ENCODE assay signal across 9 cellular contexts in genomic region chr10:80473692-80474596, GRCh38. TPM values are rescaled to one million over a fixed set of nuclear protein-coding genes. Genes with fewer than 3 reads are reported as not detected.
A peak's percentile ranks its signal among the peaks of the same experiment; 100 is the strongest.
DNase-seq lines count a peak whose midpoint lies in the region; TF ChIP-seq lines count a peak whose summit lies in the region.
"Had no signal": no experiment of that assay in that cellular context is flagged by ENCODE, and none has a peak within 500 bp of the region (broad histone marks: within the 10 kb centered on the region; RNA-seq: fewer than 3 reads in every experiment).

No MANE protein-coding gene starts in this region.

- H3K36me3 ChIP-seq in CD8-positive, alpha-beta memory T cell (ENCODE audit: insufficient read depth, low read length), result peaks cover 21% of the 10 kb centered on the region
- H3K36me3 ChIP-seq in PC-9 (ENCODE audit: low read depth), result peaks cover 66% of the 10 kb centered on the region
- H3K36me3 ChIP-seq in effector memory CD4-positive, alpha-beta T cell (ENCODE audit: control insufficient read depth, insufficient read depth, low read length), result peaks cover 29% of the 10 kb centered on the region
- H3K36me3 ChIP-seq in osteoblast (ENCODE audit: insufficient read depth, low read length), result peaks cover 4% of the 10 kb centered on the region

- H4K20me1 ChIP-seq in PC-9 (ENCODE audit: insufficient read depth) (no peaks in the 10 kb centered on the region), osteoblast (ENCODE audit: insufficient read depth, low read length) (peaks cover 10% of the 10 kb centered on the region)

- peaks cover 16 to 70% (median 22%) of the 10 kb centered on the region in 3 donors for H3K36me3 Mint-ChIP-seq in CD8-positive, alpha-beta memory T cell

- peaks cover 78% of the 10 kb centered on the region for H3K4me1 ChIP-seq in CD8-positive, alpha-beta memory T cell (ENCODE audit: insufficient read depth, low read length)
- H3K4me1 ChIP-seq in PC-9 (replicated peaks; ENCODE audit: insufficient read depth) (peaks cover 95% of the 10 kb centered on the region), osteoblast (ENCODE audit: insufficient read depth, low read length) (peaks cover 41% of the 10 kb centered on the region)
- peaks cover 66% of the 10 kb centered on the region for H3K4me1 ChIP-seq in effector memory CD4-positive, alpha-beta T cell (ENCODE audit: control insufficient read depth, insufficient read depth, low read length, poor library complexity, severe bottlenecking)

- no TSS peak for BruUV-seq in PC-9 (replicated peaks; lab: Mats Ljungman, UMichigan)

- H2AFZ ChIP-seq in PC-9, result no peak overlapping the region
- no peak overlapping the region for H2AFZ ChIP-seq in osteoblast (ENCODE audit: low read length)

- POLR2A ChIA-PET in CD8-positive, alpha-beta memory T cell (lab: Charles Lee), result interaction anchor here (0.6 to 1.5 kb wide), 4 partner anchors 10 to 1212 kb away, joined by 3 read pairs; no protein-coding TSS in a partner anchor
- POLR2A ChIA-PET in PC-9 (lab: Charles Lee; ENCODE audit: unreplicated experiment), result no interaction called here

- H3K9me3 ChIP-seq in CD8-positive, alpha-beta memory T cell (ENCODE audit: low read length), result no peaks in the 10 kb centered on the region
- H3K9me3 ChIP-seq in PC-9 (ENCODE audit: insufficient read depth, low read depth), result no peaks in the 10 kb centered on the region
- no peaks in the 10 kb centered on the region for H3K9me3 ChIP-seq in effector memory CD4-positive, alpha-beta T cell (ENCODE audit: control insufficient read depth, low read length)
- peaks cover 9% of the 10 kb centered on the region for H3K9me3 ChIP-seq in osteoblast (ENCODE audit: low read depth, low read length)

- H3K27ac ChIP-seq in CD8-positive, alpha-beta memory T cell (ENCODE audit: low read depth, low read length), result peak overlapping the region; percentile 39
- peak overlapping the region; percentile 91 for H3K27ac ChIP-seq in PC-9
- H3K27ac ChIP-seq in effector memory CD4-positive, alpha-beta T cell (ENCODE audit: insufficient read depth, low read length, poor library complexity, severe bottlenecking), result peak overlapping the region; percentile 72
- H3K27ac ChIP-seq in osteoblast (ENCODE audit: low read depth, low read length), result peak overlapping the region; percentile 75

- H3K9me2 ChIP-seq in PC-9 (ENCODE audit: insufficient read depth), result no peaks in the 10 kb centered on the region

- H3K27me3 Mint-ChIP-seq in CD8-positive, alpha-beta memory T cell, result no peaks in the 10 kb centered on the region

- peaks cover 88% of the 10 kb centered on the region for H3F3A ChIP-seq in PC-9 (ENCODE audit: insufficient read depth, low read depth)

- peak overlapping the region; percentile 8 for H3K4me3 ChIP-seq in CD8-positive, alpha-beta memory T cell (ENCODE audit: low read length)
- H3K4me3 ChIP-seq in PC-9 (no peak overlapping the region), osteoblast (ENCODE audit: insufficient read depth, low read length) (no peak overlapping the region)
- no peak overlapping the region for H3K4me3 ChIP-seq in effector memory CD4-positive, alpha-beta T cell (ENCODE audit: insufficient read depth, low read depth, low read length, poor library complexity, severe bottlenecking)

- intact Hi-C loops in PC-9 (cut with micrococcal nuclease; ENCODE audit: unreplicated experiment), result no loop called here

- H3K9me3 Mint-ChIP-seq in CD8-positive, alpha-beta memory T cell, result no peaks in the 10 kb centered on the region

- CTCF ChIA-PET in CD8-positive, alpha-beta memory T cell (lab: Charles Lee), result interaction anchor here (1.1 to 27.0 kb wide), 6 partner anchors 8 to 30 kb away, joined by 3 to 498 read pairs (median 6); no protein-coding TSS in a partner anchor
- CTCF ChIA-PET in PC-9 (lab: Charles Lee), result interaction anchor here (0.7 kb wide), 1 partner anchor 32 kb away, joined by 3 read pairs; no protein-coding TSS in a partner anchor

- H3K79me2 ChIP-seq in PC-9 (ENCODE audit: low read depth) (peaks cover 98% of the 10 kb centered on the region), osteoblast (ENCODE audit: insufficient read depth, low read length) (peaks cover 61% of the 10 kb centered on the region)

- peak overlapping the region in 6 of 7 donors; percentile 31 to 86 (median 60) for H3K4me3 Mint-ChIP-seq in CD8-positive, alpha-beta memory T cell

- peak overlapping the region; percentile 56 for H3K4me2 ChIP-seq in PC-9
- no peak overlapping the region for H3K4me2 ChIP-seq in osteoblast (ENCODE audit: insufficient read depth, low read length)

- no peaks in the 10 kb centered on the region for H3K27me3 ChIP-seq in CD8-positive, alpha-beta memory T cell (ENCODE audit: insufficient read depth, low read length, poor library complexity, severe bottlenecking)
- H3K27me3 ChIP-seq in PC-9 (ENCODE audit: insufficient read depth, low read depth) (no peaks in the 10 kb centered on the region), osteoblast (ENCODE audit: insufficient read depth, low read length) (no peaks in the 10 kb centered on the region)
- no peaks in the 10 kb centered on the region for H3K27me3 ChIP-seq in effector memory CD4-positive, alpha-beta T cell (replicated peaks; ENCODE audit: control insufficient read depth, insufficient read depth, low read length, poor library complexity, severe bottlenecking)

- peaks cover 86 to 95% (median 93%) of the 10 kb centered on the region in 3 donors for H3K4me1 Mint-ChIP-seq in CD8-positive, alpha-beta memory T cell

- no peak for DNase-seq in CD8-positive, alpha-beta memory T cell
- DNase-seq in PC-9 (no peak), osteoblast (ENCODE audit: insufficient read length, low spot score, missing footprints) (peak; percentile 74), SK-N-DZ (ENCODE audit: low spot score) (no peak), NCI-H82 treated with DMSO at 0.1 percent for 48 hours (lab: John Stamatoyannopoulos, UW; ENCODE audit: unreplicated experiment) (no peak), DMS53 (lab: John Stamatoyannopoulos, UW) (no peak), NCI-H2029 treated with DMSO at 0.1 percent for 48 hours (lab: John Stamatoyannopoulos, UW) (no peak)
- no peak for DNase-seq in effector memory CD4-positive, alpha-beta T cell
- DNase-seq: GOT3 had no signal

- TF ChIP-seq CTCF in PC-9 (conservative IDR thresholded peaks at IDR 0.05), result no peak
- no peak for TF ChIP-seq CTCF in osteoblast (IDR thresholded peaks at IDR 0.05; ENCODE audit: extremely low read depth, low read depth, low read length)

- H3K27ac Mint-ChIP-seq in CD8-positive, alpha-beta memory T cell, result peak overlapping the region; percentile 73 to 98 (median 94)

RNA-seq across cellular contexts. Expression of gene TSPAN14, which starts 19.8 kb away (rescaled TPM):
- 10 to 100 TPM; 46.1 to 46.8 TPM for total RNA-seq in CD8-positive, alpha-beta memory T cell
- polyA plus RNA-seq in CD8-positive, alpha-beta memory T cell, result 220 TPM
- total RNA-seq in PC-9 (2021) (114 and 135 TPM in 2 replicates), osteoblast (19.2 and 23.9 TPM in 2 replicates)
- 34.6 and 36.3 TPM in 2 replicates for polyA plus RNA-seq in SK-N-DZ (2014; cell fraction: cytosol; rRNA removed)
- polyA plus RNA-seq in SK-N-DZ (2014; cell fraction: nucleus; rRNA removed), result 16.0 and 16.4 TPM in 2 replicates

Comparison
In these comparisons a context has a peak if more than half of its experiments do, and no peak if none do; other contexts are left out.
1. H3K27ac ChIP-seq: peak in every context shown above with its lines; median percentile 91 in PC-9; 75 in osteoblast; 72 in effector memory CD4-positive, alpha-beta T cell; 39 in CD8-positive, alpha-beta memory T cell.